12 cellular contexts compared by ENCODE assay signal in genomic region chr1:226003502-226004170, GRCh38. TPM values are rescaled to one million over a fixed set of nuclear protein-coding genes. Genes with fewer than 3 reads are reported as not detected.
A peak's percentile ranks its signal among the peaks of the same experiment; 100 is the strongest.
DNase-seq lines count a peak whose midpoint lies in the region; ATAC-seq and TF ChIP-seq lines count a peak whose summit lies in the region.
"Had no signal": no experiment of that assay in that cellular context is flagged by ENCODE, and none has a peak within 500 bp of the region (broad histone marks: within the 10 kb centered on the region; RNA-seq: fewer than 3 reads in every experiment).

No MANE protein-coding gene starts in this region.

- peaks cover 5% of the 10 kb centered on the region for H3K79me2 ChIP-seq in neural progenitor cell (ENCODE audit: low read depth)

- H3K27me3 Mint-ChIP-seq in CD4-positive, alpha-beta T cell = no peaks in the 10 kb centered on the region
- H3K27me3 Mint-ChIP-seq in activated naive CD8-positive, alpha-beta T cell treated with anti-CD3 and anti-CD28 coated beads, Interleukin-2, amount 10 ng/mL, durations not matched to agents 7 days and 5 days = no peaks in the 10 kb centered on the region
- peaks cover 3% of the 10 kb centered on the region for H3K27me3 Mint-ChIP-seq in neural progenitor cell (ENCODE audit: insufficient read depth, low read depth)
- H3K27me3 Mint-ChIP-seq: activated CD4-positive, alpha-beta T cell treated with anti-CD3 and anti-CD28 coated beads, Interleukin-2, amount 10 ng/mL, durations not matched to agents 24 days and 14 days had no signal

- H3K4me1 ChIP-seq in BLaER1 (peaks cover 77% of the 10 kb centered on the region), neural progenitor cell (peaks cover 22% of the 10 kb centered on the region)

- H3K9ac ChIP-seq in BLaER1 (no peak overlapping the region), neural progenitor cell (no peak overlapping the region)

- H3K27ac ChIP-seq in BLaER1 = peak overlapping the region; percentile 98
- H3K27ac ChIP-seq in CD4-positive, alpha-beta T cell (ENCODE audit: low read depth, low read length) = no peak overlapping the region
- no peak overlapping the region for H3K27ac ChIP-seq in neural progenitor cell
- H3K27ac ChIP-seq: ovary had no signal

- H3K9me3 Mint-ChIP-seq in CD4-positive, alpha-beta T cell = no peaks in the 10 kb centered on the region
- no peaks in the 10 kb centered on the region for H3K9me3 Mint-ChIP-seq in activated naive CD8-positive, alpha-beta T cell treated with anti-CD3 and anti-CD28 coated beads, Interleukin-2, amount 10 ng/mL, durations not matched to agents 7 days and 5 days
- no peaks in the 10 kb centered on the region for H3K9me3 Mint-ChIP-seq in neural progenitor cell
- H3K9me3 Mint-ChIP-seq: T-helper 2 cell treated with Interferon-gamma antibody and Interleukin-4, amounts not matched to agents 5 μg/mL and 100 μg/mL, for 36 hours had no signal

- POLR2A ChIA-PET in CD4-positive, alpha-beta T cell (lab: Charles Lee) = interaction anchor here (1.0 to 14.9 kb wide), 4 partner anchors 25 to 536 kb away, joined by 3 to 750 read pairs (median 5); partner anchors contain the start of gene H3-3A
- POLR2A ChIA-PET in activated naive CD8-positive, alpha-beta T cell treated with anti-CD3 and anti-CD28 coated beads, Interleukin-2, amount 10 ng/mL, durations not matched to agents 7 days and 5 days (lab: Charles Lee) = interaction anchor here (0.6 to 10.1 kb wide), 4 partner anchors 60 to 107 kb away, joined by 3 to 287 read pairs (median 6); partner anchors contain the start of gene H3-3A

- intact Hi-C loops in CD4-positive, alpha-beta T cell (cut with DNase I, micrococcal nuclease) = loop anchor here (5.0 to 10.0 kb wide), 3 partner anchors 119 to 404 kb away; partner anchors contain the start of genes LIN9 (in 1 of the 2) and PARP1 (in 1 of the 2)

- no peak for TF ChIP-seq CTCF in CD4-positive, alpha-beta T cell (IDR thresholded peaks at IDR 0.05)
- TF ChIP-seq CTCF in neural progenitor cell (IDR thresholded peaks at IDR 0.05) = no peak

- ATAC-seq in CD4-positive, alpha-beta T cell (ENCODE audit: poor library complexity) = no peak
- ATAC-seq in activated naive CD8-positive, alpha-beta T cell treated with anti-CD3 and anti-CD28 coated beads, Interleukin-2, amount 10 ng/mL, durations not matched to agents 7 days and 5 days (ENCODE audit: low read depth) = no peak

- H3F3A ChIP-seq in neural progenitor cell (ENCODE audit: low read depth) = peaks cover 24% of the 10 kb centered on the region

- no peaks in the 10 kb centered on the region for H3K36me3 ChIP-seq in BLaER1
- no peaks in the 10 kb centered on the region for H3K36me3 ChIP-seq in neural progenitor cell
- H3K36me3 ChIP-seq: ovary had no signal

- H3K4me3 ChIP-seq in BLaER1 = no peak overlapping the region
- no peak overlapping the region for H3K4me3 ChIP-seq in neural progenitor cell
- H3K4me3 ChIP-seq: ovary had no signal

- no peak overlapping the region for H3K4me3 Mint-ChIP-seq in CD4-positive, alpha-beta T cell
- peak overlapping the region; percentile 26 for H3K4me3 Mint-ChIP-seq in activated naive CD8-positive, alpha-beta T cell treated with anti-CD3 and anti-CD28 coated beads, Interleukin-2, amount 10 ng/mL, durations not matched to agents 7 days and 5 days
- H3K4me3 Mint-ChIP-seq in neural progenitor cell = no peak overlapping the region

- peak overlapping the region; percentile 93 for H3K4me2 ChIP-seq in BLaER1
- no peak overlapping the region for H3K4me2 ChIP-seq in neural progenitor cell

- peaks cover 53% of the 10 kb centered on the region for H3K4me1 Mint-ChIP-seq in CD4-positive, alpha-beta T cell (ENCODE audit: low read depth)
- H3K4me1 Mint-ChIP-seq in activated naive CD8-positive, alpha-beta T cell treated with anti-CD3 and anti-CD28 coated beads, Interleukin-2, amount 10 ng/mL, durations not matched to agents 7 days and 5 days = peaks cover 43% of the 10 kb centered on the region
- peaks cover 27% of the 10 kb centered on the region for H3K4me1 Mint-ChIP-seq in neural progenitor cell

- H2AFZ ChIP-seq in neural progenitor cell (replicated peaks) = peak overlapping the region; percentile 80

- no peak for DNase-seq in CD4-positive, alpha-beta T cell
- no peak for DNase-seq in activated naive CD8-positive, alpha-beta T cell treated with anti-CD3 and anti-CD28 coated beads, Interleukin-2, amount 10 ng/mL, durations not matched to agents 7 days and 5 days
- DNase-seq in neural progenitor cell (ENCODE audit: low spot score) (no peak), AG20443 (ENCODE audit: low spot score) (no peak), NCI-H2107 (lab: John Stamatoyannopoulos, UW) (no peak), NCI-H82 (lab: John Stamatoyannopoulos, UW) (no peak)
- DNase-seq: activated gamma-delta T cell; effector CD4-positive, alpha-beta T cell; ovary had no signal

- H3K27me3 ChIP-seq in BLaER1 (no peaks in the 10 kb centered on the region), neural progenitor cell (no peaks in the 10 kb centered on the region)
- H3K27me3 ChIP-seq in CD4-positive, alpha-beta T cell (ENCODE audit: control insufficient read depth, insufficient read depth, low read length) = no peaks in the 10 kb centered on the region
- H3K27me3 ChIP-seq: ovary had no signal

- peak overlapping the region; percentile 96 for H3K27ac Mint-ChIP-seq in CD4-positive, alpha-beta T cell
- peak overlapping the region; percentile 64 for H3K27ac Mint-ChIP-seq in activated naive CD8-positive, alpha-beta T cell treated with anti-CD3 and anti-CD28 coated beads, Interleukin-2, amount 10 ng/mL, durations not matched to agents 7 days and 5 days
- H3K27ac Mint-ChIP-seq in neural progenitor cell = no peak overlapping the region

- H3K9me3 ChIP-seq in BLaER1 (no peaks in the 10 kb centered on the region), neural progenitor cell (ENCODE audit: low read depth) (no peaks in the 10 kb centered on the region)
- H3K9me3 ChIP-seq in CD4-positive, alpha-beta T cell (ENCODE audit: control insufficient read depth, low read length) = no peaks in the 10 kb centered on the region
- H3K9me3 ChIP-seq: ovary had no signal

- H4K20me1 ChIP-seq in BLaER1 (peaks cover under 1% of the 10 kb centered on the region; the same call in 1 of the 2 replicates), neural progenitor cell (ENCODE audit: low read depth) (no peaks in the 10 kb centered on the region)

- CTCF ChIA-PET in CD4-positive, alpha-beta T cell (lab: Charles Lee) = interaction anchor here (2.3 kb wide), 1 partner anchor 62 kb away, joined by 9 read pairs; no protein-coding TSS in a partner anchor

- H3K36me3 Mint-ChIP-seq in CD4-positive, alpha-beta T cell (ENCODE audit: low read depth) = peaks cover 15% of the 10 kb centered on the region
- H3K36me3 Mint-ChIP-seq in activated naive CD8-positive, alpha-beta T cell treated with anti-CD3 and anti-CD28 coated beads, Interleukin-2, amount 10 ng/mL, durations not matched to agents 7 days and 5 days = peaks cover 3% of the 10 kb centered on the region
- no peaks in the 10 kb centered on the region for H3K36me3 Mint-ChIP-seq in neural progenitor cell

RNA-seq across cellular contexts. Expression of gene SDE2, which starts 4.5 kb away (rescaled TPM):
- total RNA-seq in CD4-positive, alpha-beta T cell = 10 to 100 TPM; 48.2 to 49.3 TPM
- total RNA-seq in activated naive CD8-positive, alpha-beta T cell treated with anti-CD3 and anti-CD28 coated beads, Interleukin-2, amount 10 ng/mL, durations not matched to agents 7 days and 5 days = 10 to 100 TPM; 17.2 to 18.5 TPM
- total RNA-seq in neural progenitor cell (ENCODE audit: low replicate concordance) = 18.8 and 29.2 TPM in 2 replicates

RNA-seq across cellular contexts. Expression of gene H3-3A, which starts 58.9 kb away (rescaled TPM):
- 100 to 1,000 TPM; 372 to 380 TPM for total RNA-seq in CD4-positive, alpha-beta T cell
- total RNA-seq in activated naive CD8-positive, alpha-beta T cell treated with anti-CD3 and anti-CD28 coated beads, Interleukin-2, amount 10 ng/mL, durations not matched to agents 7 days and 5 days = 100 to 1,000 TPM; 454 to 466 TPM
- total RNA-seq in neural progenitor cell (ENCODE audit: low replicate concordance) = 1,442 and 1,689 TPM in 2 replicates
